ENCODE assay signal across 15 cellular contexts in the genomic region with DNA sequence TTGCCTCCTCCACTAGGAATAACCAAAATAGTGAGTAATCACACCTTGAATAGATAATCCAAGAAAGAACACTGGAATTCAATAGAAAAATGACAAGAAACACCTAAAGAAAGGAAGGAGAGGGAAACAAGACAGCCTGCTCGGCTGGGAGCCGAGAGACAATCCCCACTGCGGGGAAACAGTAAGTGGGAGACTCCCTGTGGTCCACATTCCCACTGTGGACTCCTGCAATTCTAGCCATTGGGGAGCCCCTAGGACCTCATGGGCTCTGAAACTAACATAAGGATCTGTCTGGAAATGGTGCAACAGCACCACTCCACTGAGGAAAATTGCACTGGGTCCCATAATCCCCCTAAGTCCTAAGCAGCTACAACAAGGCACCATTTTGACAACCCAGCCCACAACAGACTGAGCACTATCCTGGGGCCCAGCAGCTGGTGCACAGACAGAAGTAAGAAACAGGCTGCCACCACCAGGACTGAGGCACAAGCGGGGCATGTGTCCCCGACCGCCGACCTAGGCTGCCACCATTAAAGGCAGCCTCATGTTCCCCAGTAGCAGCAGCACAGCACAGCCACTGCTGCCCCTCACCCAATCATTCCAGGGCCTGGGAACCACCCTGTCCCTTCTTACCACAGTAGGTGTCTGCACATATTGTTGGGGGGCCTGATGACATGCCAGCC.
"Had no signal": no experiment of that assay in that cellular context is flagged by ENCODE, and none has a peak within 500 bp of the region (broad histone marks: within the 10 kb centered on the region; RNA-seq: fewer than 3 reads in every experiment).

No MANE protein-coding gene starts in this region.

- H3K9me3 Mint-ChIP-seq: activated naive CD4-positive, alpha-beta T cell treated with anti-CD3 and anti-CD28 coated beads, Interleukin-2, amount 10 ng/mL, durations not matched to agents 7 days and 5 days had no signal

- H3K27me3 Mint-ChIP-seq: activated CD4-positive, alpha-beta memory T cell treated with anti-CD3 and anti-CD28 coated beads, Interleukin-2, amount 10 ng/mL, durations not matched to agents 7 days and 5 days; activated CD4-positive, alpha-beta T cell treated with anti-CD3 and anti-CD28 coated beads for 36 hours; activated naive CD4-positive, alpha-beta T cell treated with anti-CD3 and anti-CD28 coated beads, Interleukin-2, amount 10 ng/mL, durations not matched to agents 7 days and 5 days had no signal

- H3K4me1 ChIP-seq: ascending aorta, parathyroid adenoma had no signal

- H3K27ac ChIP-seq: ascending aorta, coronary artery, left lung, neutrophil, parathyroid adenoma had no signal

- H3K4me3 Mint-ChIP-seq: activated CD4-positive, alpha-beta memory T cell treated with anti-CD3 and anti-CD28 coated beads, Interleukin-2, amount 10 ng/mL, durations not matched to agents 7 days and 5 days; activated CD4-positive, alpha-beta T cell treated with anti-CD3 and anti-CD28 coated beads for 36 hours; activated naive CD4-positive, alpha-beta T cell treated with anti-CD3 and anti-CD28 coated beads, Interleukin-2, amount 10 ng/mL, durations not matched to agents 7 days and 5 days had no signal

- H2AFZ ChIP-seq: parathyroid adenoma had no signal

- H3K4me2 ChIP-seq: smooth muscle cell had no signal

- H3K9ac ChIP-seq: parathyroid adenoma had no signal

- H3K36me3 ChIP-seq: ascending aorta, left lung, neutrophil had no signal

- ATAC-seq: activated CD4-positive, alpha-beta T cell treated with anti-CD3 and anti-CD28 coated beads for 36 hours; left lung; sciatic nerve had no signal

- H3K9me3 ChIP-seq: ascending aorta, left lung, neutrophil had no signal

- DNase-seq: activated CD4-positive, alpha-beta memory T cell treated with anti-CD3 and anti-CD28 coated beads, Interleukin-2, amount 10 ng/mL, durations not matched to agents 7 days and 5 days; activated CD4-positive, alpha-beta T cell treated with anti-CD3 and anti-CD28 coated beads for 36 hours; activated effector memory CD4-positive, alpha-beta T cell treated with Interleukin-2 at 50 U/mL for 16 hours; activated naive CD4-positive, alpha-beta T cell treated with anti-CD3 and anti-CD28 coated beads, Interleukin-2, amount 10 ng/mL, durations not matched to agents 7 days and 5 days; activated T-cell treated with anti-CD3 and anti-CD28 coated beads, Interleukin-2, amount 50 U/mL, for 48 hours; left lung; mammary epithelial cell; stimulated activated CD4-positive, alpha-beta T cell treated with anti-CD3 and anti-CD28 coated beads, Interleukin-4, amount 100 ng/mL, for 4 hours; stimulated activated naive CD4-positive, alpha-beta T cell had no signal

- H3K27ac Mint-ChIP-seq: activated CD4-positive, alpha-beta memory T cell treated with anti-CD3 and anti-CD28 coated beads, Interleukin-2, amount 10 ng/mL, durations not matched to agents 7 days and 5 days; activated CD4-positive, alpha-beta T cell treated with anti-CD3 and anti-CD28 coated beads for 36 hours; activated naive CD4-positive, alpha-beta T cell treated with anti-CD3 and anti-CD28 coated beads, Interleukin-2, amount 10 ng/mL, durations not matched to agents 7 days and 5 days had no signal

- H3K27me3 ChIP-seq: ascending aorta, left lung, neutrophil had no signal

- H3K4me3 ChIP-seq: ascending aorta, coronary artery, left lung, smooth muscle cell had no signal
